Comparison of ENCODE assay signal across 1 cellular context in the genomic region with DNA sequence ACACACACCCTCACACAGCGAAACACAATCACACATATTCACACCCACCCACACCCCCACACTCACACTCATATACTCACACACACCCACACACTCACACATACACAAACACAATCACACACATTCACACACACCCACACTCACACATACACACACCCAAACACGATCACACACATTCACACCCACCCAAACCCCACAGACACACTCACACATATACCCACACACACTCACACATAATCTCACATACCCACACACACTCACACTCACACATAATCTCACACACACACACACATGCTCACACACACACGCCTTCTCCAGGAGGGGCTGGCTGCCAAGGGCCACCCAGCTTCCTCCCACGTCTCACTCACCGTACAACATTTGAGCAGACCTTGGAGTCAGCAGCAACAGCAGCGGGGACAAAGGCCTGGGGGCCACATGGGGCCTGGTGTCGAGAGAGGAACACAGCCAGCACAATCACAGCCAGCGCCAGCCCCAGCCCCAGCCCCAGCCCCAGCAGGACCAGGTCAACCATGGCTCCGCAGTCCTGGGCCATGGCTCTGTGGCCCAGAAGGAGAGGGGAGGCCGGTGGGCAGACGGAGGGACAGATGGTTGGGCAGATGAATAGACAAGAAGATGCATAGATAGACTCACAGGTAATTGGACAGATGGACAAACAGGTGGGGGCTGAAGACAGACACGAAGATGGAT.
TF ChIP-seq lines count a peak whose summit lies in the region.
"Not testable (repeated sequence)": the region's sequence is repeated elsewhere in the genome, so short reads cannot be mapped to it uniquely, and the experiment has no call there.

No MANE protein-coding gene starts in this region.

TF ChIP-seq in HepG2, 621 proteins besides CTCF, POLR2A, EP300 and RAD21:
- TF ChIP-seq TRIM22 (IDR thresholded peaks at IDR 0.05) (peak; percentile 80; the same call in 1 of the 2 replicates), FOXA1 (IDR thresholded peaks at IDR 0.05) (peak; percentile 38; the same call in 1 of the 2 replicates), LCORL (IDR thresholded peaks at IDR 0.05) (0 out of 2 replicates have a peak, but pooled peaks have one; percentile 14), ATM (IDR thresholded peaks at IDR 0.05; ENCODE audit: borderline replicate concordance) (0 out of 2 replicates have a peak, but pooled peaks have one; percentile 33)
- not testable (repeated sequence) for TF ChIP-seq FOXA1, LCORL (CRISPR knock-in tag; IDR thresholded peaks at IDR 0.05)
